In genomic region chr5:172834570-172835245, GRCh38 we compare ENCODE assay signal across 1 cellular context.
TF ChIP-seq lines count a peak whose summit lies in the region.

No MANE protein-coding gene starts in this region.

TF ChIP-seq in HepG2, 621 proteins besides CTCF, POLR2A, EP300 and RAD21 (continued from another document and continues in another):
- TF ChIP-seq SIN3A (IDR thresholded peaks at IDR 0.05; ENCODE audit: borderline replicate concordance, low read depth, low read length) (peak; percentile 37; the same call in 1 of the 2 replicates), HDAC1 (CRISPR knock-in tag; IDR thresholded peaks at IDR 0.05) (peak; percentile 27; the same call in 1 of the 2 replicates), RBAK (CRISPR knock-in tag; IDR thresholded peaks at IDR 0.05) (no peak), ZNF30 (CRISPR knock-in tag; IDR thresholded peaks at IDR 0.05) (no peak), SP1 (IDR thresholded peaks at IDR 0.05) (no peak), SP1 (CRISPR knock-in tag; IDR thresholded peaks at IDR 0.05) (no peak), PATZ1 (CRISPR knock-in tag; IDR thresholded peaks at IDR 0.05) (peak; percentile 86), KAT8 (CRISPR knock-in tag; IDR thresholded peaks at IDR 0.05) (no peak), JUNB (CRISPR knock-in tag; IDR thresholded peaks at IDR 0.05; ENCODE audit: borderline replicate concordance) (no peak), HES4 (CRISPR knock-in tag; IDR thresholded peaks at IDR 0.05; ENCODE audit: borderline replicate concordance) (peak; percentile 22; the same call in 1 of the 2 replicates), ZNF496 (CRISPR knock-in tag; IDR thresholded peaks at IDR 0.05; ENCODE audit: insufficient replicate concordance) (no peak), SMYD3 (CRISPR knock-in tag; IDR thresholded peaks at IDR 0.05) (no peak), ZNF501 (CRISPR knock-in tag; IDR thresholded peaks at IDR 0.05) (no peak), PPARG (CRISPR knock-in tag; conservative IDR thresholded peaks at IDR 0.05) (no peak), NR3C1 (CRISPR knock-in tag; IDR thresholded peaks at IDR 0.05) (no peak), ARID5B (CRISPR knock-in tag; IDR thresholded peaks at IDR 0.05) (no peak), CHD2 (IDR thresholded peaks at IDR 0.05; ENCODE audit: low read depth, low read length) (no peak), ARHGAP35 (CRISPR knock-in tag; IDR thresholded peaks at IDR 0.05; ENCODE audit: borderline replicate concordance) (no peak), CREB3 (CRISPR knock-in tag; IDR thresholded peaks at IDR 0.05) (no peak), GTF2F1 (IDR thresholded peaks at IDR 0.05; ENCODE audit: low read length) (no peak), SOX5 (CRISPR knock-in tag; IDR thresholded peaks at IDR 0.05; ENCODE audit: borderline replicate concordance) (no peak), ELK4 (CRISPR knock-in tag; IDR thresholded peaks at IDR 0.05; ENCODE audit: borderline replicate concordance) (no peak), ZNF282 (IDR thresholded peaks at IDR 0.05; ENCODE audit: partially characterized antibody) (no peak), ZNF792 (CRISPR knock-in tag; IDR thresholded peaks at IDR 0.05) (no peak), MXD3 (CRISPR knock-in tag; IDR thresholded peaks at IDR 0.05) (no peak), ETS1 (CRISPR knock-in tag; IDR thresholded peaks at IDR 0.05) (no peak), GMEB1 (CRISPR knock-in tag; IDR thresholded peaks at IDR 0.05; ENCODE audit: borderline replicate concordance) (no peak), CENPBD1 (CRISPR knock-in tag; IDR thresholded peaks at IDR 0.05; ENCODE audit: borderline replicate concordance, low read depth) (no peak), ZNF253 (CRISPR knock-in tag; IDR thresholded peaks at IDR 0.05; ENCODE audit: borderline replicate concordance) (no peak)
- TF ChIP-seq, protein P1, sequence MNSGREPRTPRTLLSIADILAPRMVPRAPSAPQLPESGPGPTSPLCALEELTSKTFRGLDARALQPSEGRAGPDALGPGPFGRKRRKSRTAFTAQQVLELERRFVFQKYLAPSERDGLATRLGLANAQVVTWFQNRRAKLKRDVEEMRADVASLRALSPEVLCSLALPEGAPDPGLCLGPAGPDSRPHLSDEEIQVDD (CRISPR knock-in tag; IDR thresholded peaks at IDR 0.05; ENCODE audit: borderline replicate concordance), result no peak
- TF ChIP-seq, protein P2, sequence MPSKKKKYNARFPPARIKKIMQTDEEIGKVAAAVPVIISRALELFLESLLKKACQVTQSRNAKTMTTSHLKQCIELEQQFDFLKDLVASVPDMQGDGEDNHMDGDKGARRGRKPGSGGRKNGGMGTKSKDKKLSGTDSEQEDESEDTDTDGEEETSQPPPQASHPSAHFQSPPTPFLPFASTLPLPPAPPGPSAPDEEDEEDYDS (CRISPR knock-in tag; IDR thresholded peaks at IDR 0.05), result peak; percentile 15; the same call in 1 of the 2 replicates
- TF ChIP-seq, protein P3, sequence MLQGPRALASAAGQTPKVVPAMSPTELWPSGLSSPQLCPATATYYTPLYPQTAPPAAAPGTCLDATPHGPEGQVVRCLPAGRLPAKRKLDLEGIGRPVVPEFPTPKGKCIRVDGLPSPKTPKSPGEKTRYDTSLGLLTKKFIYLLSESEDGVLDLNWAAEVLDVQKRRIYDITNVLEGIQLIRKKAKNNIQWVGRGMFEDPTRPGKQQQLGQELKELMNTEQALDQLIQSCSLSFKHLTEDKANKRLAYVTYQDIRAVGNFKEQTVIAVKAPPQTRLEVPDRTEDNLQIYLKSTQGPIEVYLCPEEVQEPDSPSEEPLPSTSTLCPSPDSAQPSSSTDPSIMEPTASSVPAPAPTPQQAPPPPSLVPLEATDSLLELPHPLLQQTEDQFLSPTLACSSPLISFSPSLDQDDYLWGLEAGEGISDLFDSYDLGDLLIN (CRISPR knock-in tag; IDR thresholded peaks at IDR 0.05; ENCODE audit: borderline replicate concordance), result no peak
- TF ChIP-seq, protein P4, sequence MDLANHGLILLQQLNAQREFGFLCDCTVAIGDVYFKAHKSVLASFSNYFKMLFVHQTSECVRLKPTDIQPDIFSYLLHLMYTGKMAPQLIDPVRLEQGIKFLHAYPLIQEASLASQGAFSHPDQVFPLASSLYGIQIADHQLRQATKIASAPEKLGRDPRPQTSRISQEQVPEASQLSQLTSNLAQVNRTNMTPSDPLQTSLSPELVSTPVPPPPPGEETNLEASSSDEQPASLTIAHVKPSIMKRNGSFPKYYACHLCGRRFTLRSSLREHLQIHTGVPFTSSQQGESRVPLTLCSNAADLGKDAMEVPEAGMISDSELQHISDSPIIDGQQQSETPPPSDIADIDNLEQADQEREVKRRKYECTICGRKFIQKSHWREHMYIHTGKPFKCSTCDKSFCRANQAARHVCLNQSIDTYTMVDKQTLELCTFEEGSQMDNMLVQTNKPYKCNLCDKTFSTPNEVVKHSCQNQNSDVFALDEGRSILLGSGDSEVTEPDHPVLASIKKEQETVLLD (CRISPR knock-in tag; IDR thresholded peaks at IDR 0.05; ENCODE audit: low read depth), result no peak
- TF ChIP-seq, protein P5, sequence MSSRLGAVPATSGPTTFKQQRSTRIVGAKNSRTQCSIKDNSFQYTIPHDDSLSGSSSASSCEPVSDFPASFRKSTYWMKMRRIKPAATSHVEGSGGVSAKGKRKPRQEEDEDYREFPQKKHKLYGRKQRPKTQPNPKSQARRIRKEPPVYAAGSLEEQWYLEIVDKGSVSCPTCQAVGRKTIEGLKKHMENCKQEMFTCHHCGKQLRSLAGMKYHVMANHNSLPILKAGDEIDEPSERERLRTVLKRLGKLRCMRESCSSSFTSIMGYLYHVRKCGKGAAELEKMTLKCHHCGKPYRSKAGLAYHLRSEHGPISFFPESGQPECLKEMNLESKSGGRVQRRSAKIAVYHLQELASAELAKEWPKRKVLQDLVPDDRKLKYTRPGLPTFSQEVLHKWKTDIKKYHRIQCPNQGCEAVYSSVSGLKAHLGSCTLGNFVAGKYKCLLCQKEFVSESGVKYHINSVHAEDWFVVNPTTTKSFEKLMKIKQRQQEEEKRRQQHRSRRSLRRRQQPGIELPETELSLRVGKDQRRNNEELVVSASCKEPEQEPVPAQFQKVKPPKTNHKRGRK (CRISPR knock-in tag; IDR thresholded peaks at IDR 0.05), result no peak
- TF ChIP-seq, protein P6, sequence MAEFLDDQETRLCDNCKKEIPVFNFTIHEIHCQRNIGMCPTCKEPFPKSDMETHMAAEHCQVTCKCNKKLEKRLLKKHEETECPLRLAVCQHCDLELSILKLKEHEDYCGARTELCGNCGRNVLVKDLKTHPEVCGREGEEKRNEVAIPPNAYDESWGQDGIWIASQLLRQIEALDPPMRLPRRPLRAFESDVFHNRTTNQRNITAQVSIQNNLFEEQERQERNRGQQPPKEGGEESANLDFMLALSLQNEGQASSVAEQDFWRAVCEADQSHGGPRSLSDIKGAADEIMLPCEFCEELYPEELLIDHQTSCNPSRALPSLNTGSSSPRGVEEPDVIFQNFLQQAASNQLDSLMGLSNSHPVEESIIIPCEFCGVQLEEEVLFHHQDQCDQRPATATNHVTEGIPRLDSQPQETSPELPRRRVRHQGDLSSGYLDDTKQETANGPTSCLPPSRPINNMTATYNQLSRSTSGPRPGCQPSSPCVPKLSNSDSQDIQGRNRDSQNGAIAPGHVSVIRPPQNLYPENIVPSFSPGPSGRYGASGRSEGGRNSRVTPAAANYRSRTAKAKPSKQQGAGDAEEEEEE (CRISPR knock-in tag; IDR thresholded peaks at IDR 0.05; ENCODE audit: borderline replicate concordance), result no peak
